In the genomic region with DNA sequence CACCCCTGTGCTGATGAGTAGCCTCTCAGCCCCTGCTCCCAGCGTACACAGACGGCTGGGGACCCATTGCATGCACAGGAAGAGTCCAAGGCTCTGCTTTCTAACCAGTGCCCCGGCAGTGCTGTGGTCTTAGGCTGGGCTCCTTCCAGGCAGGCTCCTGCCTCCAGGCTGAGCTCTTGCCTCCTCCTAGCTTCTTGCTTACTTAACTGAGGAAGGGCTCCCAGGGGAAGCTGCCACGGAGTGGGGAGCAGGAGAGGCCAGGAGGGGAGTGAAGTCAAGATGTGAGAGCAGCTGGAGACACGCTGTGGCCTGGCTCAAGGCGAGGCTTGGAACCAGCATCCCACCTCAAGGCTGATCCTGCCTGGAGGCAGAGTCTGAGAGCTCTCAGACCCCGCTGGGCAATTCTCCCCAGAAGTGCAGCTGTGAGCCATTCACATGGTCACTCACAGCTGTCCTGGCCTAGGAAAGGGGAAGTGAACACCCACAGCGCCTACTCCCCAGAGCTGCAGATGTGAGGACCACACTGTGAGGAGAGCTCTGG, we compare ENCODE assay signal across 1 cellular context.
TF ChIP-seq lines count a peak whose summit lies in the region.

No MANE protein-coding gene starts in this region.

TF ChIP-seq in GM12878, 131 proteins besides CTCF, POLR2A, EP300 and RAD21:
- TF ChIP-seq, protein P1, sequence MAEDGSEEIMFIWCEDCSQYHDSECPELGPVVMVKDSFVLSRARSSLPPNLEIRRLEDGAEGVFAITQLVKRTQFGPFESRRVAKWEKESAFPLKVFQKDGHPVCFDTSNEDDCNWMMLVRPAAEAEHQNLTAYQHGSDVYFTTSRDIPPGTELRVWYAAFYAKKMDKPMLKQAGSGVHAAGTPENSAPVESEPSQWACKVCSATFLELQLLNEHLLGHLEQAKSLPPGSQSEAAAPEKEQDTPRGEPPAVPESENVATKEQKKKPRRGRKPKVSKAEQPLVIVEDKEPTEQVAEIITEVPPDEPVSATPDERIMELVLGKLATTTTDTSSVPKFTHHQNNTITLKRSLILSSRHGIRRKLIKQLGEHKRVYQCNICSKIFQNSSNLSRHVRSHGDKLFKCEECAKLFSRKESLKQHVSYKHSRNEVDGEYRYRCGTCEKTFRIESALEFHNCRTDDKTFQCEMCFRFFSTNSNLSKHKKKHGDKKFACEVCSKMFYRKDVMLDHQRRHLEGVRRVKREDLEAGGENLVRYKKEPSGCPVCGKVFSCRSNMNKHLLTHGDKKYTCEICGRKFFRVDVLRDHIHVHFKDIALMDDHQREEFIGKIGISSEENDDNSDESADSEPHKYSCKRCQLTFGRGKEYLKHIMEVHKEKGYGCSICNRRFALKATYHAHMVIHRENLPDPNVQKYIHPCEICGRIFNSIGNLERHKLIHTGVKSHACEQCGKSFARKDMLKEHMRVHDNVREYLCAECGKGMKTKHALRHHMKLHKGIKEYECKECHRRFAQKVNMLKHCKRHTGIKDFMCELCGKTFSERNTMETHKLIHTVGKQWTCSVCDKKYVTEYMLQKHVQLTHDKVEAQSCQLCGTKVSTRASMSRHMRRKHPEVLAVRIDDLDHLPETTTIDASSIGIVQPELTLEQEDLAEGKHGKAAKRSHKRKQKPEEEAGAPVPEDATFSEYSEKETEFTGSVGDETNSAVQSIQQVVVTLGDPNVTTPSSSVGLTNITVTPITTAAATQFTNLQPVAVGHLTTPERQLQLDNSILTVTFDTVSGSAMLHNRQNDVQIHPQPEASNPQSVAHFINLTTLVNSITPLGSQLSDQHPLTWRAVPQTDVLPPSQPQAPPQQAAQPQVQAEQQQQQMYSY (CRISPR knock-in tag; IDR thresholded peaks at IDR 0.05) = no peak
- TF ChIP-seq SPI1 (IDR thresholded peaks at IDR 0.05; ENCODE audit: borderline replicate concordance, insufficient read depth, low read depth, low read length) (peak; percentile 72), PML (IDR thresholded peaks at IDR 0.05; ENCODE audit: low read length) (no peak), KLF5 (IDR thresholded peaks at IDR 0.05; ENCODE audit: partially characterized antibody) (no peak), SMAD1 (IDR thresholded peaks at IDR 0.05; ENCODE audit: low read depth, partially characterized antibody) (no peak)
TF ChIP-seq in GM12878: peak in this region for 1.
